ENCODE assay signal across 16 cellular contexts in genomic region chr16:57629516-57630401, GRCh38. TPM values are rescaled to one million over a fixed set of nuclear protein-coding genes. Genes with fewer than 3 reads are reported as not detected.
DNase-seq lines count a peak whose midpoint lies in the region; ATAC-seq and TF ChIP-seq lines count a peak whose summit lies in the region.
"Had no signal": no experiment of that assay in that cellular context is flagged by ENCODE, and none has a peak within 500 bp of the region (broad histone marks: within the 10 kb centered on the region; RNA-seq: fewer than 3 reads in every experiment).

No MANE protein-coding gene starts in this region.

- H3K9me3 ChIP-seq in heart right ventricle, result no peaks in the 10 kb centered on the region
- no peaks in the 10 kb centered on the region for H3K9me3 ChIP-seq in endocrine pancreas (ENCODE audit: control insufficient read depth, low read length)
- H3K9me3 ChIP-seq in uterus, result no peaks in the 10 kb centered on the region
- H3K9me3 ChIP-seq: SJSA1, transverse colon had no signal

- 44 to 48% methylated on average over 22 of the region's 22 CpGs for WGBS in heart right ventricle, 2 donors

- ATAC-seq in heart right ventricle (no peak), left ventricle myocardium superior (no peak), HG02623 (IDR thresholded peaks at IDR 0.05; ENCODE audit: unreplicated experiment) (no peak)
- ATAC-seq: activated CD4-positive, CD25-positive, alpha-beta regulatory T cell treated with anti-CD3 and anti-CD28 coated beads, Interleukin-2, amount 50 U/mL, for 24 hours; left lobe of liver had no signal

- H3K4me3 ChIP-seq in heart right ventricle (peak overlapping the region; percentile 39 to 63 (median 52)), endocrine pancreas (ENCODE audit: control insufficient read depth, insufficient read depth, low read length) (peak overlapping the region; percentile 79), uterus (peak overlapping the region in 1 of 2 donors; percentile 28)
- H3K4me3 ChIP-seq: cardiac muscle cell, SJSA1, transverse colon had no signal

- H3K27ac ChIP-seq in heart right ventricle, result peak overlapping the region; percentile 72 to 92 (median 84)
- peak overlapping the region; percentile 79 to 83 for H3K27ac ChIP-seq in uterus
- H3K27ac ChIP-seq: cardiac muscle cell, SJSA1 had no signal

- TF ChIP-seq POLR2A in uterus (IDR thresholded peaks at IDR 0.05), result no peak

- TF ChIP-seq CTCF in heart right ventricle (IDR thresholded peaks at IDR 0.05), result no peak
- no peak for TF ChIP-seq CTCF in osteocyte (IDR thresholded peaks at IDR 0.05)
- TF ChIP-seq CTCF in uterus (IDR thresholded peaks at IDR 0.05), result no peak

- intact Hi-C loops in heart right ventricle (cut with DNase I) (loop anchor here in 2 of 10 donors (2.0 kb wide), 1 partner anchor 17 kb away; no protein-coding TSS in a partner anchor), left ventricle myocardium superior (cut with micrococcal nuclease) (no loop called here), uterus (cut with DNase I; ENCODE audit: low total_unique reads) (no loop called here)

- H3K9me3 Mint-ChIP-seq in osteocyte (ENCODE audit: unreplicated experiment), result no peaks in the 10 kb centered on the region

- DNase-seq in heart right ventricle (peak in 1 of 2 donors; percentile 18), left ventricle myocardium superior (no peak), osteocyte (ENCODE audit: extremely low spot score, unreplicated experiment) (no peak), uterus (no peak), SIG-M5 (lab: John Stamatoyannopoulos, UW) (no peak), putamen (ENCODE audit: low spot score) (no peak)
- DNase-seq: foreskin fibroblast; NCI-H1092; stimulated activated CD4-positive, alpha-beta T cell treated with anti-CD3 and anti-CD28 coated beads, Interleukin-4, amount 100 ng/mL, for 4 hours; transverse colon had no signal

- H3K36me3 ChIP-seq in heart right ventricle (no peaks in the 10 kb centered on the region), endocrine pancreas (ENCODE audit: control insufficient read depth, insufficient read depth, low read length) (no peaks in the 10 kb centered on the region), uterus (no peaks in the 10 kb centered on the region)
- H3K36me3 ChIP-seq: cardiac muscle cell, SJSA1, transverse colon had no signal

- no peaks in the 10 kb centered on the region for H3K36me3 Mint-ChIP-seq in osteocyte (ENCODE audit: unreplicated experiment)

- no peaks in the 10 kb centered on the region for H3K27me3 Mint-ChIP-seq in osteocyte (ENCODE audit: unreplicated experiment)

- H3K4me3 Mint-ChIP-seq in osteocyte (ENCODE audit: unreplicated experiment), result no peak overlapping the region

- H3K4me1 Mint-ChIP-seq in osteocyte (ENCODE audit: unreplicated experiment), result peaks cover 45% of the 10 kb centered on the region

- H3K27ac Mint-ChIP-seq in osteocyte (ENCODE audit: unreplicated experiment), result peak overlapping the region; percentile 98

- H3K27me3 ChIP-seq in heart right ventricle, result peaks cover 0 to 27% (median 0%) of the 10 kb centered on the region in 7 donors
- no peaks in the 10 kb centered on the region for H3K27me3 ChIP-seq in endocrine pancreas (ENCODE audit: control insufficient read depth, insufficient read depth, low read length)
- H3K27me3 ChIP-seq in uterus, result no peaks in the 10 kb centered on the region
- H3K27me3 ChIP-seq: cardiac muscle cell, SJSA1 had no signal

- H3K4me1 ChIP-seq in heart right ventricle (peaks cover 16 to 61% (median 53%) of the 10 kb centered on the region in 9 donors), endocrine pancreas (ENCODE audit: control insufficient read depth, insufficient read depth, low read length) (no peaks in the 10 kb centered on the region), uterus (peaks cover 5 to 9% of the 10 kb centered on the region in 2 donors)

- H3K9ac ChIP-seq in endocrine pancreas (ENCODE audit: control insufficient read depth, insufficient read depth, low read length), result peak overlapping the region; percentile 97

RNA-seq across cellular contexts. Expression of gene ADGRG1, which starts 1.3 kb away (rescaled TPM):
- 10 to 100 TPM; 11.1 to 46.3 (median 18.5) TPM for total RNA-seq in heart right ventricle
- 10 to 100 TPM; 19.2 to 27.7 TPM for polyA plus RNA-seq in heart right ventricle
- total RNA-seq in left ventricle myocardium superior, result 18.6 TPM
- total RNA-seq in osteocyte, result 4.6 and 4.8 TPM in 2 replicates
- total RNA-seq in uterus, result 10 to 100 TPM in 1 of 4 donors, 1 to 10 TPM in 3; 6.5 to 87.0 (median 7.8) TPM
- total RNA-seq: cardiac muscle cell had no signal

RNA-seq across cellular contexts. Expression of gene ADGRG3, which starts 38.3 kb away (rescaled TPM):
- total RNA-seq in heart right ventricle (1 to 10 TPM in 2 of 10 donors, under 1 TPM in 6, not detected in 2; 0.29 to 2.4 (median 0.65) TPM), left ventricle myocardium superior (0.82 TPM), osteocyte (not detected in 2 replicates), uterus (1 to 10 TPM in 3 of 4 donors, not detected in 1; 1.0 to 3.2 (median 2.5) TPM)
- polyA plus RNA-seq in heart right ventricle, result under 1 TPM; 0.22 to 0.57 TPM
- total RNA-seq: cardiac muscle cell, SJSA1 had no signal
- polyA plus RNA-seq: cardiac muscle cell had no signal
